Comparison of ENCODE assay signal across 23 cellular contexts in genomic region chr20:20446001-20446400, GRCh38.
"Had no signal": no experiment of that assay in that cellular context is flagged by ENCODE, and none has a peak within 500 bp of the region (broad histone marks: within the 10 kb centered on the region; RNA-seq: fewer than 3 reads in every experiment).

No MANE protein-coding gene starts in this region.

- FAIRE-seq: HepG2, RCC 7860 had no signal

- H3K9me3 ChIP-seq: MG63, SJSA1 had no signal

- ATAC-seq: HepG2 had no signal

- DNase-seq: IMR-90, Karpas-422, KG1, MG63, NCI-H1092, NCI-H1105 treated with DMSO at 0.1 percent for 48 hours, NCI-H1417 treated with DMSO at 0.1 percent for 48 hours, NCI-H146, NCI-H1694 treated with DMSO at 0.1 percent for 48 hours, NCI-H1930, NCI-H2081, NCI-H2107, NCI-H2227 treated with DMSO at 0.1 percent for 48 hours, NCI-H524, NCI-H526 treated with DMSO at 0.1 percent for 48 hours, NCI-H748 treated with DMSO at 0.1 percent for 48 hours, Right ventricle myocardium superior, RPMI8226, SIG-M5 had no signal

- H3K4me3 ChIP-seq: MG63, SJSA1, SK-N-MC had no signal

- H3K4me1 ChIP-seq: SJSA1 had no signal

- H3K27me3 ChIP-seq: MG63, SJSA1 had no signal

- H3K36me3 ChIP-seq: MG63, SJSA1 had no signal

- H3K27ac ChIP-seq: SJSA1, SK-N-MC had no signal
